In the genomic region with DNA sequence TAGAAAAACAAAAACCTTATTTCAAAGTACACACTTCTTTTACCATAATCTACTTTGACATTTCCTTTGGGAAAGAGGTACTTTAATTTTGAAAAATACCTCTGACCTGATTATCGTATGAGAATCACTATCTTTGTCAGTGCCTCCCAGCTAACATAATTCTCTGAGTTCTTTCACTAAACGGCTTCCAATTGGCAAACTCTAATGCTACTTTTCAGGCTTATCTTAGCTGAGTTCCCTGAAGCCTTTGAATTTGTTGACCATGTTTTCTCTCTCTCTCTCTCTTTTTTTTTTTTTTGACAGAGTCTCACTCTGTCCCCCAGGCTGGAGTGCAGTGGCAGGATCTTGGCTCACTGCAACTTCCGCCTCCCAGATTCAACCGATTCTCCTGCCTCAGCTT, we compare ENCODE assay signal across 31 cellular contexts.
"Had no signal": no experiment of that assay in that cellular context is flagged by ENCODE, and none has a peak within 500 bp of the region (broad histone marks: within the 10 kb centered on the region; RNA-seq: fewer than 3 reads in every experiment).

No MANE protein-coding gene starts in this region.

- H3K27me3 ChIP-seq: ascending aorta, breast epithelium, cardiac muscle cell, esophagus squamous epithelium, gastroesophageal sphincter had no signal

- H3K27me3 Mint-ChIP-seq: activated CD4-positive, alpha-beta memory T cell treated with anti-CD3 and anti-CD28 coated beads for 36 hours; activated CD4-positive, alpha-beta T cell treated with anti-CD3 and anti-CD28 coated beads, Interleukin-2, amount 10 ng/mL, durations not matched to agents 24 days and 14 days; brain; dendritic cell treated with granulocyte-macrophage colony-stimulating factor and Interleukin-4, amounts not matched to agents 40 ng/mL and 50 ng/mL, for 4 days; effector memory CD8-positive, alpha-beta T cell had no signal

- H3K27ac Mint-ChIP-seq: activated CD4-positive, alpha-beta memory T cell treated with anti-CD3 and anti-CD28 coated beads for 36 hours; activated CD4-positive, alpha-beta T cell treated with anti-CD3 and anti-CD28 coated beads for 36 hours; activated CD4-positive, alpha-beta T cell treated with anti-CD3 and anti-CD28 coated beads, Interleukin-2, amount 10 ng/mL, durations not matched to agents 24 days and 14 days; activated CD8-positive, alpha-beta T cell treated with anti-CD3 and anti-CD28 coated beads, Interleukin-2, amount 10 ng/mL, durations not matched to agents 7 days and 5 days; activated naive CD4-positive, alpha-beta T cell treated with anti-CD3 and anti-CD28 coated beads, Interleukin-2, amount 10 ng/mL, durations not matched to agents 7 days and 5 days; activated naive CD4-positive, alpha-beta T cell treated with anti-CD3 and anti-CD28 coated beads, Interleukin-2, amount 50 U/mL, for 72 hours; activated naive CD8-positive, alpha-beta T cell treated with anti-CD3 and anti-CD28 coated beads, Interleukin-2, amount 10 ng/mL, durations not matched to agents 7 days and 5 days; activated T-cell treated with anti-CD3 and anti-CD28 coated beads, Interleukin-2, amount 50 U/mL, for 24 hours; activated T-cell treated with anti-CD3 and anti-CD28 coated beads, Interleukin-2, amount 50 U/mL, for 72 hours; brain; dendritic cell treated with granulocyte-macrophage colony-stimulating factor and Interleukin-4, amounts not matched to agents 40 ng/mL and 50 ng/mL, for 4 days; effector memory CD8-positive, alpha-beta T cell had no signal

- H3K4me3 Mint-ChIP-seq: activated CD4-positive, alpha-beta memory T cell treated with anti-CD3 and anti-CD28 coated beads for 36 hours; activated CD4-positive, alpha-beta T cell treated with anti-CD3 and anti-CD28 coated beads for 36 hours; activated CD4-positive, alpha-beta T cell treated with anti-CD3 and anti-CD28 coated beads, Interleukin-2, amount 10 ng/mL, durations not matched to agents 24 days and 14 days; activated CD8-positive, alpha-beta T cell treated with anti-CD3 and anti-CD28 coated beads, Interleukin-2, amount 10 ng/mL, durations not matched to agents 7 days and 5 days; activated naive CD4-positive, alpha-beta T cell treated with anti-CD3 and anti-CD28 coated beads, Interleukin-2, amount 10 ng/mL, durations not matched to agents 7 days and 5 days; activated naive CD8-positive, alpha-beta T cell treated with anti-CD3 and anti-CD28 coated beads, Interleukin-2, amount 10 ng/mL, durations not matched to agents 7 days and 5 days; activated T-cell treated with anti-CD3 and anti-CD28 coated beads, Interleukin-2, amount 50 U/mL, for 24 hours; activated T-cell treated with anti-CD3 and anti-CD28 coated beads, Interleukin-2, amount 50 U/mL, for 72 hours; brain; dendritic cell treated with granulocyte-macrophage colony-stimulating factor and Interleukin-4, amounts not matched to agents 40 ng/mL and 50 ng/mL, for 4 days; effector memory CD8-positive, alpha-beta T cell had no signal

- H3K4me1 Mint-ChIP-seq: activated CD4-positive, alpha-beta T cell treated with anti-CD3 and anti-CD28 coated beads for 36 hours; activated CD4-positive, alpha-beta T cell treated with anti-CD3 and anti-CD28 coated beads, Interleukin-2, amount 10 ng/mL, durations not matched to agents 24 days and 14 days; activated naive CD4-positive, alpha-beta T cell treated with anti-CD3 and anti-CD28 coated beads, Interleukin-2, amount 10 ng/mL, durations not matched to agents 7 days and 5 days; activated naive CD8-positive, alpha-beta T cell treated with anti-CD3 and anti-CD28 coated beads, Interleukin-2, amount 10 ng/mL, durations not matched to agents 7 days and 5 days had no signal

- H3K4me3 ChIP-seq: ascending aorta, breast epithelium, cardiac muscle cell, coronary artery, esophagus squamous epithelium, gastroesophageal sphincter had no signal

- H3K9me3 Mint-ChIP-seq: activated CD4-positive, alpha-beta memory T cell treated with anti-CD3 and anti-CD28 coated beads for 36 hours; activated CD4-positive, alpha-beta T cell treated with anti-CD3 and anti-CD28 coated beads, Interleukin-2, amount 10 ng/mL, durations not matched to agents 24 days and 14 days; activated naive CD4-positive, alpha-beta T cell treated with anti-CD3 and anti-CD28 coated beads, Interleukin-2, amount 10 ng/mL, durations not matched to agents 7 days and 5 days; activated naive CD4-positive, alpha-beta T cell treated with anti-CD3 and anti-CD28 coated beads, Interleukin-2, amount 50 U/mL, for 72 hours; activated naive CD8-positive, alpha-beta T cell treated with anti-CD3 and anti-CD28 coated beads, Interleukin-2, amount 10 ng/mL, durations not matched to agents 7 days and 5 days; activated T-cell treated with anti-CD3 and anti-CD28 coated beads, Interleukin-2, amount 50 U/mL, for 24 hours; activated T-cell treated with anti-CD3 and anti-CD28 coated beads, Interleukin-2, amount 50 U/mL, for 72 hours; brain; dendritic cell treated with granulocyte-macrophage colony-stimulating factor and Interleukin-4, amounts not matched to agents 40 ng/mL and 50 ng/mL, for 4 days; effector memory CD8-positive, alpha-beta T cell had no signal

- H3K9me3 ChIP-seq: ascending aorta, breast epithelium, esophagus squamous epithelium, gastroesophageal sphincter had no signal

- ATAC-seq: activated CD4-positive, alpha-beta T cell treated with anti-CD3 and anti-CD28 coated beads for 36 hours; activated CD8-positive, alpha-beta T cell treated with anti-CD3 and anti-CD28 coated beads, Interleukin-2, amount 10 ng/mL, durations not matched to agents 7 days and 5 days; activated naive CD4-positive, alpha-beta T cell treated with anti-CD3 and anti-CD28 coated beads, Interleukin-2, amount 50 U/mL, for 72 hours; activated T-cell treated with anti-CD3 and anti-CD28 coated beads, Interleukin-2, amount 50 U/mL, for 72 hours; effector memory CD8-positive, alpha-beta T cell; gastroesophageal sphincter had no signal

- H3K27ac ChIP-seq: ascending aorta, breast epithelium, cardiac muscle cell, coronary artery, epithelial cell of prostate, esophagus squamous epithelium, gastroesophageal sphincter had no signal

- DNase-seq: activated CD4-positive, alpha-beta memory T cell treated with anti-CD3 and anti-CD28 coated beads for 36 hours; activated CD4-positive, alpha-beta T cell treated with anti-CD3 and anti-CD28 coated beads for 36 hours; activated CD4-positive, alpha-beta T cell treated with anti-CD3 and anti-CD28 coated beads, Interleukin-2, amount 10 ng/mL, durations not matched to agents 24 days and 14 days; activated CD4-positive, CD25-positive, alpha-beta regulatory T cell; activated CD4-positive, CD25-positive, alpha-beta regulatory T cell treated with anti-CD3 and anti-CD28 coated beads, Interleukin-2, amount 50 U/mL, for 72 hours; activated CD8-positive, alpha-beta memory T cell treated with anti-CD3 and anti-CD28 coated beads, Interleukin-2, amount 50 U/mL, for 48 hours; activated CD8-positive, alpha-beta T cell treated with anti-CD3 and anti-CD28 coated beads, Interleukin-2, amount 10 ng/mL, durations not matched to agents 7 days and 5 days; activated gamma-delta T cell; activated naive CD4-positive, alpha-beta T cell; activated naive CD4-positive, alpha-beta T cell treated with anti-CD3 and anti-CD28 coated beads, Interleukin-2, amount 10 ng/mL, durations not matched to agents 7 days and 5 days; activated naive CD8-positive, alpha-beta T cell treated with anti-CD3 and anti-CD28 coated beads, Interleukin-2, amount 10 ng/mL, durations not matched to agents 7 days and 5 days; activated T-cell treated with anti-CD3 and anti-CD28 coated beads for 4 hours; activated T-cell treated with anti-CD3 and anti-CD28 coated beads, Interleukin-2, amount 50 U/mL, for 24 hours; activated T-cell treated with anti-CD3 and anti-CD28 coated beads, Interleukin-2, amount 50 U/mL, for 72 hours; central memory CD4-positive, alpha-beta T cell; cerebellar nuclear complex; effector CD4-positive, alpha-beta T cell; effector memory CD8-positive, alpha-beta T cell; esophagus squamous epithelium; foreskin melanocyte; T-helper 1 cell; T-helper 2 cell had no signal

- H3K36me3 ChIP-seq: ascending aorta, breast epithelium, cardiac muscle cell, esophagus squamous epithelium, gastroesophageal sphincter had no signal

- H3K36me3 Mint-ChIP-seq: activated CD4-positive, alpha-beta memory T cell treated with anti-CD3 and anti-CD28 coated beads for 36 hours; activated naive CD4-positive, alpha-beta T cell treated with anti-CD3 and anti-CD28 coated beads, Interleukin-2, amount 10 ng/mL, durations not matched to agents 7 days and 5 days; activated naive CD4-positive, alpha-beta T cell treated with anti-CD3 and anti-CD28 coated beads, Interleukin-2, amount 50 U/mL, for 72 hours; activated naive CD8-positive, alpha-beta T cell treated with anti-CD3 and anti-CD28 coated beads, Interleukin-2, amount 10 ng/mL, durations not matched to agents 7 days and 5 days; brain had no signal

- H3K4me1 ChIP-seq: ascending aorta, breast epithelium, esophagus squamous epithelium, gastroesophageal sphincter had no signal
